8 cellular contexts compared by ENCODE assay signal in genomic region chr11:47507016-47507631, GRCh38. TPM values are rescaled to one million over a fixed set of nuclear protein-coding genes. Genes with fewer than 3 reads are reported as not detected.
A peak's percentile ranks its signal among the peaks of the same experiment; 100 is the strongest.
DNase-seq lines count a peak whose midpoint lies in the region; ATAC-seq and TF ChIP-seq lines count a peak whose summit lies in the region.

No MANE protein-coding gene starts in this region.

- H3K36me3 Mint-ChIP-seq in central memory CD8-positive, alpha-beta T cell (ENCODE audit: insufficient read depth): peaks cover 12% of the 10 kb centered on the region
- H3K36me3 Mint-ChIP-seq in osteocyte (ENCODE audit: unreplicated experiment): no peaks in the 10 kb centered on the region

- POLR2A ChIA-PET in OCI-LY7 (lab: Charles Lee): interaction anchor here (0.6 to 1.0 kb wide), 3 partner anchors 13 to 100 kb away, joined by 3 to 9 read pairs (median 3); no protein-coding TSS in a partner anchor

- BruUV-seq in OCI-LY7 (replicated peaks; lab: Mats Ljungman, UMichigan): no TSS peak

- H3K79me2 ChIP-seq in OCI-LY7 (ENCODE audit: insufficient read depth, low read depth, low read length): peaks cover 95% of the 10 kb centered on the region

- H3K4me1 ChIP-seq in OCI-LY7 (ENCODE audit: insufficient read depth, low read length, poor library complexity, severe bottlenecking): peaks cover 7% of the 10 kb centered on the region
- H3K4me1 ChIP-seq in esophagus squamous epithelium: peaks cover 10 to 71% (median 25%) of the 10 kb centered on the region in 3 donors

- H2AFZ ChIP-seq in OCI-LY7 (ENCODE audit: low read length): no peak overlapping the region

- intact Hi-C loops in OCI-LY7 (cut with micrococcal nuclease; ENCODE audit: unreplicated experiment) (no loop called here), esophagus squamous epithelium (cut with DNase I) (no loop called here)

- TF ChIP-seq CTCF in GM12865 (IDR thresholded peaks at IDR 0.05; ENCODE audit: insufficient read depth, low read depth, low read length, missing control alignments) (no peak), osteocyte (IDR thresholded peaks at IDR 0.05) (no peak), OCI-LY7 (conservative IDR thresholded peaks at IDR 0.05; ENCODE audit: low read length) (no peak), esophagus squamous epithelium (IDR thresholded peaks at IDR 0.05) (no peak)

- DNase-seq in GM12865 (ENCODE audit: low read depth) (peak; percentile 55), KG1 (lab: John Stamatoyannopoulos, UW) (peak; percentile 13), osteocyte (ENCODE audit: extremely low spot score, unreplicated experiment) (no peak), OCI-LY7 (ENCODE audit: low spot score) (no peak), esophagus squamous epithelium (lab: John Stamatoyannopoulos, UW) (no peak)
- DNase-seq in central memory CD8-positive, alpha-beta T cell (ENCODE audit: low spot score in 2 of 2): no peak

- no peaks in the 10 kb centered on the region for H3K27me3 ChIP-seq in esophagus squamous epithelium

- peak; percentile 55 for ATAC-seq in central memory CD8-positive, alpha-beta T cell (replicated peaks; ENCODE audit: extremely low read depth, poor library complexity, severe bottlenecking)
- ATAC-seq in HG02884 (IDR thresholded peaks at IDR 0.05; ENCODE audit: unreplicated experiment): no peak
- no peak for ATAC-seq in GM18519 (IDR thresholded peaks at IDR 0.05; ENCODE audit: low FRiP score, unreplicated experiment)

- no peak overlapping the region for H3K27ac ChIP-seq in OCI-LY7 (ENCODE audit: low read depth, low read length, poor library complexity, severe bottlenecking)
- peak overlapping the region in 2 of 4 donors; percentile 22 to 43 for H3K27ac ChIP-seq in esophagus squamous epithelium

- no peaks in the 10 kb centered on the region for H3K9me2 ChIP-seq in OCI-LY7 (ENCODE audit: insufficient read depth, low read length)

- no peak overlapping the region for H3K4me3 ChIP-seq in GM12865 (ENCODE audit: low read depth, low read length)
- no peak overlapping the region for H3K4me3 ChIP-seq in OCI-LY7 (ENCODE audit: low read depth, low read length, poor library complexity, severe bottlenecking)
- no peak overlapping the region for H3K4me3 ChIP-seq in esophagus squamous epithelium

- H4K20me1 ChIP-seq in OCI-LY7 (ENCODE audit: insufficient read depth, low read length): peaks cover 17% of the 10 kb centered on the region; the same call in 1 of the 2 replicates

- 50 to 52% methylated on average over 8 of the region's 8 CpGs for WGBS in esophagus squamous epithelium, 2 donors

- CTCF ChIA-PET in OCI-LY7 (lab: Charles Lee; ENCODE audit: unreplicated experiment): no interaction called here

- no peaks in the 10 kb centered on the region for H3K27me3 Mint-ChIP-seq in central memory CD8-positive, alpha-beta T cell
- no peaks in the 10 kb centered on the region for H3K27me3 Mint-ChIP-seq in osteocyte (ENCODE audit: unreplicated experiment)

- H3K4me2 ChIP-seq in OCI-LY7 (ENCODE audit: low read length): no peak overlapping the region

- no peak for TF ChIP-seq POLR2A in esophagus squamous epithelium (IDR thresholded peaks at IDR 0.05)

- H3K9me3 ChIP-seq in OCI-LY7 (ENCODE audit: low read length): no peaks in the 10 kb centered on the region
- no peaks in the 10 kb centered on the region for H3K9me3 ChIP-seq in esophagus squamous epithelium

- H3K4me1 Mint-ChIP-seq in central memory CD8-positive, alpha-beta T cell: peaks cover 61% of the 10 kb centered on the region
- H3K4me1 Mint-ChIP-seq in osteocyte (ENCODE audit: unreplicated experiment): peaks cover 56% of the 10 kb centered on the region

- H3K4me3 Mint-ChIP-seq in central memory CD8-positive, alpha-beta T cell: peak overlapping the region; percentile 31
- H3K4me3 Mint-ChIP-seq in osteocyte (ENCODE audit: unreplicated experiment): no peak overlapping the region

- H3K27ac Mint-ChIP-seq in central memory CD8-positive, alpha-beta T cell (ENCODE audit: low read depth): peak overlapping the region; percentile 60
- H3K27ac Mint-ChIP-seq in osteocyte (ENCODE audit: unreplicated experiment): peak overlapping the region; percentile 36

- H3K9me3 Mint-ChIP-seq in central memory CD8-positive, alpha-beta T cell: no peaks in the 10 kb centered on the region
- H3K9me3 Mint-ChIP-seq in osteocyte (ENCODE audit: unreplicated experiment): no peaks in the 10 kb centered on the region

- H3K36me3 ChIP-seq in OCI-LY7 (ENCODE audit: insufficient read depth, low read length) (peaks cover 48% of the 10 kb centered on the region), esophagus squamous epithelium (no peaks in the 10 kb centered on the region)

RNA-seq across cellular contexts. Expression of gene CELF1, which starts 45.8 kb away (rescaled TPM):
- total RNA-seq in osteocyte: 88.6 and 100 TPM in 2 replicates
- 82.1 and 87.4 TPM in 2 replicates for total RNA-seq in OCI-LY7 (2014; rRNA removed; shearing (Covaris generic))
- total RNA-seq in OCI-LY7 (2022): 143 and 149 TPM in 2 replicates
- total RNA-seq in esophagus squamous epithelium: 10 to 100 TPM; 50.4 to 88.9 (median 64.1) TPM

RNA-seq across cellular contexts. Expression of gene RAPSN, which starts 58.2 kb away (rescaled TPM):
- 0.24 and 0.42 TPM in 2 replicates for total RNA-seq in osteocyte
- total RNA-seq in OCI-LY7 (2014; rRNA removed; shearing (Covaris generic)): 0.26 TPM in 1 of 2 replicates, not detected in the other
- not detected in 2 replicates for total RNA-seq in OCI-LY7 (2022)
- total RNA-seq in esophagus squamous epithelium: under 1 TPM in 1 of 4 donors, not detected in 3; 0.38 TPM

RNA-seq across cellular contexts. Expression of gene PTPMT1, which starts 58.3 kb away (rescaled TPM):
- total RNA-seq in osteocyte (49.3 and 50.3 TPM in 2 replicates), OCI-LY7 (2022) (27.6 TPM in 2 replicates), esophagus squamous epithelium (10 to 100 TPM; 67.7 to 92.3 (median 78.7) TPM)
- total RNA-seq in OCI-LY7 (2014; rRNA removed; shearing (Covaris generic)): 52.6 and 62.8 TPM in 2 replicates

Comparison
In these comparisons a context has a peak if more than half of its experiments do, and no peak if none do; other contexts are left out.
1. DNase-seq: peak in GM12865 (single experiment) and KG1 (single experiment); none in central memory CD8-positive, alpha-beta T cell (0 of 2), osteocyte (single experiment), OCI-LY7 (single experiment) and esophagus squamous epithelium (single experiment).